ENCODE assay signal across 16 cellular contexts in the genomic region with DNA sequence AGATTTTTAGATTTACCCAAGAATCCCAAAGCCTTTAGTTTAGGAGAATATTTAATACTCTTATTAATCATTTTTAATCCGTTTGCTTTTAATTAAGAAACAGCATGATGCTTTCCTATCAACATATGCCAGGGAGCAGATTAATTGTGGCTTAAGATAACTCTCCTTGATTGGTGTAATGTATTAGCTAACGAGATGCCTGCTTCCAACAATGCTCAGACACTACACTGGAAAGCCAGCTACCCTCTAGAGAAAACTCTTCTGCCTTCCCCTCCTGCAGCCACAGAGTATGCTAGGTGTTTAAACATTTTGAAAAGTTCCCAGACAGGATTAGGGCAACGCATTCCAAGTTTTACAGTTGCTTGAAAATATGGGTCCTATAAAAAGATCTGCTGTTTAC.
A peak's percentile ranks its signal among the peaks of the same experiment; 100 is the strongest.
DNase-seq lines count a peak whose midpoint lies in the region; ATAC-seq and TF ChIP-seq lines count a peak whose summit lies in the region.
"Had no signal": no experiment of that assay in that cellular context is flagged by ENCODE, and none has a peak within 500 bp of the region (broad histone marks: within the 10 kb centered on the region; RNA-seq: fewer than 3 reads in every experiment).

No MANE protein-coding gene starts in this region.

- H4K20me1 ChIP-seq in GM23338 (replicated peaks; ENCODE audit: insufficient read depth): no peaks in the 10 kb centered on the region; the same call in 1 of the 2 replicates

- no peak overlapping the region for H2AFZ ChIP-seq in GM23338

- H3K27ac ChIP-seq in CD4-positive, CD25-positive, alpha-beta regulatory T cell (ENCODE audit: insufficient read depth, low read length, poor library complexity, severe bottlenecking): peak overlapping the region; percentile 82
- H3K27ac ChIP-seq in GM23338 (ENCODE audit: low read depth): peak overlapping the region; percentile 65; the same call in 1 of the 2 replicates

- DNase-seq in CD4-positive, CD25-positive, alpha-beta regulatory T cell: no peak
- DNase-seq in GM23338 (ENCODE audit: low spot score) (no peak), pons (ENCODE audit: low spot score) (no peak)
- no peak for DNase-seq in activated CD8-positive, alpha-beta T cell treated with anti-CD3 and anti-CD28 coated beads for 36 hours
- DNase-seq in naive thymus-derived CD8-positive, alpha-beta T cell: no peak
- no peak for DNase-seq in effector CD8-positive, alpha-beta T cell (lab: John Stamatoyannopoulos, UW)
- DNase-seq: caudate nucleus; DND-41; mesenchymal stem cell; NCI-H2029; NCI-H510A; right lobe of liver; SK-N-SH; stimulated activated CD4-positive, alpha-beta T cell treated with anti-CD3 and anti-CD28 coated beads, Interleukin-4, amount 100 ng/mL, for 1 hour had no signal

- H3F3A ChIP-seq in GM23338 (replicated peaks; ENCODE audit: low read depth): peaks cover 3% of the 10 kb centered on the region

- intact Hi-C loops in activated CD8-positive, alpha-beta T cell treated with anti-CD3 and anti-CD28 coated beads for 36 hours (cut with micrococcal nuclease): no loop called here

- no peak for ATAC-seq in CD4-positive, CD25-positive, alpha-beta regulatory T cell (ENCODE audit: low read depth in 2 of 2)
- ATAC-seq in GM23338 (no peak), HG03378 (IDR thresholded peaks at IDR 0.05; ENCODE audit: unreplicated experiment) (no peak)
- no peak for ATAC-seq in activated CD8-positive, alpha-beta T cell treated with anti-CD3 and anti-CD28 coated beads for 36 hours
- ATAC-seq in naive thymus-derived CD8-positive, alpha-beta T cell: no peak

- no peak overlapping the region for H3K4me2 ChIP-seq in GM23338
- H3K4me2 ChIP-seq: SK-N-SH had no signal

- peaks cover 13 to 39% (median 27%) of the 10 kb centered on the region in 4 donors for H3K4me1 Mint-ChIP-seq in CD4-positive, CD25-positive, alpha-beta regulatory T cell
- peaks cover 7% of the 10 kb centered on the region; the same call in 1 of the 3 replicates for H3K4me1 Mint-ChIP-seq in GM23338
- peaks cover 35% of the 10 kb centered on the region for H3K4me1 Mint-ChIP-seq in activated CD8-positive, alpha-beta T cell treated with anti-CD3 and anti-CD28 coated beads for 36 hours (ENCODE audit: low read depth)
- H3K4me1 Mint-ChIP-seq in naive thymus-derived CD8-positive, alpha-beta T cell: peaks cover 23 to 52% (median 46%) of the 10 kb centered on the region in 4 donors

- H3K36me3 Mint-ChIP-seq in CD4-positive, CD25-positive, alpha-beta regulatory T cell: peaks cover 26% of the 10 kb centered on the region
- peaks cover 49% of the 10 kb centered on the region for H3K36me3 Mint-ChIP-seq in GM23338 (ENCODE audit: low read depth)
- H3K36me3 Mint-ChIP-seq in activated CD8-positive, alpha-beta T cell treated with anti-CD3 and anti-CD28 coated beads for 36 hours (ENCODE audit: low read depth): peaks cover 49% of the 10 kb centered on the region
- peaks cover 0 to 43% (median 25%) of the 10 kb centered on the region in 3 donors for H3K36me3 Mint-ChIP-seq in naive thymus-derived CD8-positive, alpha-beta T cell

- peak overlapping the region; percentile 93 to 96 (median 95) for H3K27ac Mint-ChIP-seq in CD4-positive, CD25-positive, alpha-beta regulatory T cell
- H3K27ac Mint-ChIP-seq in GM23338: peak overlapping the region; percentile 3; the same call in 1 of the 2 replicates
- H3K27ac Mint-ChIP-seq in activated CD8-positive, alpha-beta T cell treated with anti-CD3 and anti-CD28 coated beads for 36 hours: peak overlapping the region; percentile 12
- H3K27ac Mint-ChIP-seq in naive thymus-derived CD8-positive, alpha-beta T cell: peak overlapping the region; percentile 90 to 95 (median 93)

- no peak overlapping the region for H3K4me3 ChIP-seq in CD4-positive, CD25-positive, alpha-beta regulatory T cell (ENCODE audit: low read depth, low read length)
- H3K4me3 ChIP-seq in GM23338: no peak overlapping the region
- H3K4me3 ChIP-seq: right lobe of liver had no signal

- POLR2A ChIA-PET in activated CD8-positive, alpha-beta T cell treated with anti-CD3 and anti-CD28 coated beads for 36 hours (lab: Charles Lee): interaction anchor here (0.6 to 2.4 kb wide), 2 partner anchors 12 to 627 kb away, joined by 3 to 6 read pairs; no protein-coding TSS in a partner anchor
- POLR2A ChIA-PET in naive thymus-derived CD8-positive, alpha-beta T cell (lab: Charles Lee): interaction anchor here (0.6 to 1.0 kb wide), 3 partner anchors 113 to 1658 kb away, joined by 3 to 4 read pairs (median 3); no protein-coding TSS in a partner anchor

- CTCF ChIA-PET in activated CD8-positive, alpha-beta T cell treated with anti-CD3 and anti-CD28 coated beads for 36 hours (lab: Charles Lee): no interaction called here

- H3K9me2 ChIP-seq in GM23338 (ENCODE audit: insufficient read depth): no peaks in the 10 kb centered on the region
- H3K9me2 ChIP-seq: SK-N-SH had no signal

- peaks cover 28% of the 10 kb centered on the region for H3K4me1 ChIP-seq in CD4-positive, CD25-positive, alpha-beta regulatory T cell (ENCODE audit: control insufficient read depth, insufficient read depth, low read length, poor library complexity, severe bottlenecking)
- H3K4me1 ChIP-seq in GM23338 (ENCODE audit: insufficient read depth): no peaks in the 10 kb centered on the region
- H3K4me1 ChIP-seq: right lobe of liver had no signal

- no peaks in the 10 kb centered on the region for H3K9me3 Mint-ChIP-seq in CD4-positive, CD25-positive, alpha-beta regulatory T cell
- no peaks in the 10 kb centered on the region for H3K9me3 Mint-ChIP-seq in GM23338
- no peaks in the 10 kb centered on the region for H3K9me3 Mint-ChIP-seq in activated CD8-positive, alpha-beta T cell treated with anti-CD3 and anti-CD28 coated beads for 36 hours
- no peaks in the 10 kb centered on the region for H3K9me3 Mint-ChIP-seq in naive thymus-derived CD8-positive, alpha-beta T cell

- no peaks in the 10 kb centered on the region for H3K27me3 ChIP-seq in CD4-positive, CD25-positive, alpha-beta regulatory T cell (ENCODE audit: control insufficient read depth, insufficient read depth, low read length)
- H3K27me3 ChIP-seq in GM23338 (ENCODE audit: insufficient read depth): no peaks in the 10 kb centered on the region
- H3K27me3 ChIP-seq: right lobe of liver had no signal

- peaks cover 19% of the 10 kb centered on the region for H3K36me3 ChIP-seq in CD4-positive, CD25-positive, alpha-beta regulatory T cell (ENCODE audit: control insufficient read depth, insufficient read depth, low read length)
- peaks cover 42% of the 10 kb centered on the region for H3K36me3 ChIP-seq in GM23338 (ENCODE audit: insufficient read depth)

- TF ChIP-seq CTCF in GM23338 (conservative IDR thresholded peaks at IDR 0.05; ENCODE audit: low read depth in 2 of 2): no peak
- TF ChIP-seq CTCF in activated CD8-positive, alpha-beta T cell treated with anti-CD3 and anti-CD28 coated beads for 36 hours (IDR thresholded peaks at IDR 0.05): no peak

- H3K4me3 Mint-ChIP-seq in CD4-positive, CD25-positive, alpha-beta regulatory T cell: peak overlapping the region in 1 of 4 donors; percentile 56
- no peak overlapping the region for H3K4me3 Mint-ChIP-seq in GM23338
- H3K4me3 Mint-ChIP-seq in activated CD8-positive, alpha-beta T cell treated with anti-CD3 and anti-CD28 coated beads for 36 hours: no peak overlapping the region
- H3K4me3 Mint-ChIP-seq in naive thymus-derived CD8-positive, alpha-beta T cell: peak overlapping the region in 4 of 10 donors; percentile 16 to 72 (median 56)
- H3K4me3 Mint-ChIP-seq: B cell had no signal

- no peaks in the 10 kb centered on the region for H3K79me2 ChIP-seq in GM23338 (replicated peaks; ENCODE audit: insufficient read depth)

- no peaks in the 10 kb centered on the region for H3K9me3 ChIP-seq in CD4-positive, CD25-positive, alpha-beta regulatory T cell (ENCODE audit: control insufficient read depth in 2 of 2, low read length in 2 of 2)
- H3K9me3 ChIP-seq: right lobe of liver, SK-N-SH had no signal

- H3K27me3 Mint-ChIP-seq in CD4-positive, CD25-positive, alpha-beta regulatory T cell: no peaks in the 10 kb centered on the region
- H3K27me3 Mint-ChIP-seq in GM23338 (ENCODE audit: insufficient read depth, low read depth, poor library complexity): no peaks in the 10 kb centered on the region
- H3K27me3 Mint-ChIP-seq in activated CD8-positive, alpha-beta T cell treated with anti-CD3 and anti-CD28 coated beads for 36 hours: no peaks in the 10 kb centered on the region
- H3K27me3 Mint-ChIP-seq in naive thymus-derived CD8-positive, alpha-beta T cell: no peaks in the 10 kb centered on the region
- H3K27me3 Mint-ChIP-seq: B cell had no signal

Comparison
In these comparisons a context has a peak if more than half of its experiments do, and no peak if none do; other contexts are left out.
1. H3K27ac Mint-ChIP-seq: peak in every context shown above with its lines; median percentile 95 in CD4-positive, CD25-positive, alpha-beta regulatory T cell; 93 in naive thymus-derived CD8-positive, alpha-beta T cell; 12 in activated CD8-positive, alpha-beta T cell treated with anti-CD3 and anti-CD28 coated beads for 36 hours; 3 in GM23338.